In genomic region chr10:33955676-33956075, GRCh38 we compare ENCODE assay signal across 23 cellular contexts.
DNase-seq lines count a peak whose midpoint lies in the region; FAIRE-seq and TF ChIP-seq lines count a peak whose summit lies in the region.
"Had no signal": no experiment of that assay in that cellular context is flagged by ENCODE, and none has a peak within 500 bp of the region (broad histone marks: within the 10 kb centered on the region; RNA-seq: fewer than 3 reads in every experiment).

No MANE protein-coding gene starts in this region.

- no peak overlapping the region for H2BK120ac ChIP-seq in mesendoderm (ENCODE audit: low read depth, low read length)

- no peak overlapping the region for H3K27ac Mint-ChIP-seq in immature natural killer cell
- H3K27ac Mint-ChIP-seq: CD4-positive, alpha-beta memory T cell; IgD-negative memory B cell had no signal

- TF ChIP-seq CTCF in fibroblast of mammary gland (conservative IDR thresholded peaks at IDR 0.05; ENCODE audit: control insufficient read depth, insufficient read depth, low read depth, low read length), result no peak
- no peak for TF ChIP-seq CTCF in osteoblast (IDR thresholded peaks at IDR 0.05; ENCODE audit: extremely low read depth, low read depth, low read length)
- TF ChIP-seq CTCF in kidney (IDR thresholded peaks at IDR 0.05; ENCODE audit: borderline replicate concordance, extremely low read depth, insufficient read depth), result no peak

- H3K56ac ChIP-seq in mesendoderm (ENCODE audit: low read length), result no peak overlapping the region

- no peak overlapping the region for H3K23ac ChIP-seq in mesendoderm (ENCODE audit: low read length)

- no peaks in the 10 kb centered on the region for H3K36me3 Mint-ChIP-seq in immature natural killer cell
- H3K36me3 Mint-ChIP-seq: CD4-positive, alpha-beta memory T cell; IgD-negative memory B cell had no signal

- H3K4me3 ChIP-seq in fibroblast of mammary gland (ENCODE audit: control insufficient read depth, low read depth, low read length) (no peak overlapping the region), osteoblast (ENCODE audit: insufficient read depth, low read length) (no peak overlapping the region), mesendoderm (ENCODE audit: low read length) (no peak overlapping the region), kidney (ENCODE audit: low read length in 2 of 2) (no peak overlapping the region)
- H3K4me3 ChIP-seq: SJCRH30 had no signal

- FAIRE-seq in kidney (lab: Jason Lieb, UNC), result no peak
- FAIRE-seq: H1 had no signal

- H3K4me2 ChIP-seq in osteoblast (ENCODE audit: insufficient read depth, low read length) (no peak overlapping the region), mesendoderm (ENCODE audit: low read length) (no peak overlapping the region)
- H3K4me2 ChIP-seq: KMS-11 had no signal

- no CpG with 5 or more reads among the region's 1 CpG for WGBS in mesendoderm (ENCODE audit: extremely low coverage, insufficient coverage, low lambda C conversion rate)

- H2AK5ac ChIP-seq in mesendoderm (ENCODE audit: low read length), result no peak overlapping the region

- no peak overlapping the region for H4K5ac ChIP-seq in mesendoderm (ENCODE audit: low read length)

- no peak overlapping the region for H2BK15ac ChIP-seq in mesendoderm (replicated peaks; ENCODE audit: low read depth)

- H2BK5ac ChIP-seq in mesendoderm (ENCODE audit: low read length), result no peak overlapping the region

- no peak overlapping the region for H2AFZ ChIP-seq in osteoblast (ENCODE audit: low read length)

- no peaks in the 10 kb centered on the region for H3K4me1 ChIP-seq in osteoblast (ENCODE audit: insufficient read depth, low read length)
- H3K4me1 ChIP-seq in mesendoderm (ENCODE audit: control insufficient read depth, low read depth, low read length), result no peaks in the 10 kb centered on the region
- no peaks in the 10 kb centered on the region for H3K4me1 ChIP-seq in kidney (ENCODE audit: control insufficient read depth in 1 of 2, insufficient read depth in 1 of 2, low read depth in 1 of 2, low read length in 2 of 2)
- H3K4me1 ChIP-seq: SJCRH30 had no signal

- H3K9me3 ChIP-seq in osteoblast (ENCODE audit: low read depth, low read length) (no peaks in the 10 kb centered on the region), kidney (ENCODE audit: control insufficient read depth in 1 of 2, low read length in 2 of 2) (peaks cover 0 to 2% of the 10 kb centered on the region in 2 donors)
- H3K9me3 ChIP-seq: SJCRH30 had no signal

- no peaks in the 10 kb centered on the region for H3K79me2 ChIP-seq in osteoblast (ENCODE audit: insufficient read depth, low read length)
- H3K79me2 ChIP-seq in mesendoderm (ENCODE audit: control insufficient read depth, insufficient read depth, low read length), result no peaks in the 10 kb centered on the region

- H3K27me3 Mint-ChIP-seq in immature natural killer cell (ENCODE audit: low read depth in 3 of 3), result peaks cover 3 to 7% (median 6%) of the 10 kb centered on the region in 3 donors
- H3K27me3 Mint-ChIP-seq: IgD-negative memory B cell had no signal

- no peak overlapping the region for H3K4ac ChIP-seq in mesendoderm (ENCODE audit: low read depth, low read length)

- H3K9me3 Mint-ChIP-seq in immature natural killer cell, result peaks cover 0 to 3% (median 0%) of the 10 kb centered on the region in 6 donors

- H3K79me1 ChIP-seq in mesendoderm (ENCODE audit: low read length), result no peaks in the 10 kb centered on the region

- intact Hi-C loops in kidney (cut with DNase I), result no loop called here

- DNase-seq in M059J (ENCODE audit: low read depth) (peak; percentile 25), astrocyte of the hippocampus (ENCODE audit: low read depth, low spot score) (peak; percentile 44), fibroblast of mammary gland (ENCODE audit: low read depth) (peak; percentile 23), osteoblast (ENCODE audit: insufficient read length, low spot score, missing footprints) (peak; percentile 8), immature natural killer cell (no peak), mesendoderm (no peak), kidney (no peak)
- no peak for DNase-seq in activated effector memory CD4-positive, alpha-beta T cell treated with Interleukin-2 at 50 U/mL for 16 hours
- DNase-seq: C1 segment of cervical spinal cord; CD4-positive, alpha-beta memory T cell; COR-L47; DND-41; HCEC 1CT; NCI-H1092 treated with DMSO at 0.1 percent for 48 hours; NCI-H1436 treated with DMSO at 0.1 percent for 48 hours; NCI-H187 treated with DMSO at 0.1 percent for 48 hours; NCI-H2171 treated with DMSO at 0.1 percent for 48 hours; NCI-H524; NCI-H748 treated with DMSO at 0.1 percent for 48 hours; SJCRH30 had no signal

- no peaks in the 10 kb centered on the region for H4K20me1 ChIP-seq in osteoblast (ENCODE audit: insufficient read depth, low read length)

- H3K9ac ChIP-seq in mesendoderm (ENCODE audit: low read length) (no peak overlapping the region), kidney (ENCODE audit: low read length in 2 of 2) (no peak overlapping the region)
- H3K9ac ChIP-seq: KMS-11 had no signal

- H3K18ac ChIP-seq in mesendoderm (ENCODE audit: low read length), result no peak overlapping the region

- no peaks in the 10 kb centered on the region for H3K4me1 Mint-ChIP-seq in immature natural killer cell
- H3K4me1 Mint-ChIP-seq: CD4-positive, alpha-beta memory T cell; IgD-negative memory B cell had no signal

- H4K8ac ChIP-seq in mesendoderm (ENCODE audit: low read depth, low read length), result no peak overlapping the region

- H3K27me3 ChIP-seq in osteoblast (ENCODE audit: insufficient read depth, low read length) (no peaks in the 10 kb centered on the region), mesendoderm (ENCODE audit: insufficient read depth, low read length, poor library complexity) (no peaks in the 10 kb centered on the region)
- H3K27me3 ChIP-seq: SJCRH30 had no signal

- H3K27ac ChIP-seq in osteoblast (ENCODE audit: low read depth, low read length), result no peak overlapping the region
- H3K27ac ChIP-seq in mesendoderm (ENCODE audit: low read depth, low read length), result no peak overlapping the region
- H3K27ac ChIP-seq in kidney (ENCODE audit: low read depth in 2 of 2, low read length in 2 of 2), result no peak overlapping the region
- H3K27ac ChIP-seq: KMS-11, SJCRH30 had no signal

- no peak overlapping the region for H3K4me3 Mint-ChIP-seq in immature natural killer cell
- H3K4me3 Mint-ChIP-seq: CD4-positive, alpha-beta memory T cell; IgD-negative memory B cell had no signal

- no peaks in the 10 kb centered on the region for H3K36me3 ChIP-seq in osteoblast (ENCODE audit: insufficient read depth, low read length)
- H3K36me3 ChIP-seq in mesendoderm (ENCODE audit: control insufficient read depth, insufficient read depth, low read length), result no peaks in the 10 kb centered on the region
- no peaks in the 10 kb centered on the region for H3K36me3 ChIP-seq in kidney (ENCODE audit: control insufficient read depth in 1 of 2, insufficient read depth in 2 of 2, low read length in 2 of 2)
- H3K36me3 ChIP-seq: SJCRH30 had no signal

Comparison
In these comparisons a context has a peak if more than half of its experiments do, and no peak if none do; other contexts are left out.
1. DNase-seq: peak in M059J (single experiment), astrocyte of the hippocampus (single experiment), fibroblast of mammary gland (single experiment) and osteoblast (single experiment); none in immature natural killer cell (0 of 3), activated effector memory CD4-positive, alpha-beta T cell treated with Interleukin-2 at 50 U/mL for 16 hours (single experiment), mesendoderm (single experiment) and kidney (single experiment).